Comparison of ENCODE assay signal across 11 cellular contexts in genomic region chr4:68656445-68656973, GRCh38. TPM values are rescaled to one million over a fixed set of nuclear protein-coding genes. Genes with fewer than 3 reads are reported as not detected.
DNase-seq lines count a peak whose midpoint lies in the region; ATAC-seq and FAIRE-seq lines count a peak whose summit lies in the region.
"Not testable (repeated sequence)": the region's sequence is repeated elsewhere in the genome, so short reads cannot be mapped to it uniquely, and the experiment has no call there.
"Had no signal": no experiment of that assay in that cellular context is flagged by ENCODE, and none has a peak within 500 bp of the region (broad histone marks: within the 10 kb centered on the region; RNA-seq: fewer than 3 reads in every experiment).

No MANE protein-coding gene starts in this region.

- H3K9me3 ChIP-seq in HUES6 (ENCODE audit: control insufficient read depth, insufficient read depth, low read depth, low read length): not testable (repeated sequence)

- ATAC-seq in GM18909 (IDR thresholded peaks at IDR 0.05; ENCODE audit: poor library complexity, unreplicated experiment): peak; percentile 58
- peak; percentile 50 for ATAC-seq in GM21447 (IDR thresholded peaks at IDR 0.05; ENCODE audit: unreplicated experiment)
- ATAC-seq in HG02798 (IDR thresholded peaks at IDR 0.05; ENCODE audit: poor library complexity, unreplicated experiment): peak; percentile 61
- peak; percentile 45 for ATAC-seq in HG03139 (IDR thresholded peaks at IDR 0.05; ENCODE audit: unreplicated experiment)

- H2BK5ac ChIP-seq in mesendoderm (ENCODE audit: low read length): not testable (repeated sequence)

- H3K18ac ChIP-seq in mesendoderm (ENCODE audit: low read length): not testable (repeated sequence)

- DNase-seq in COLO668 (lab: John Stamatoyannopoulos, UW; ENCODE audit: unreplicated experiment) (peak; percentile 8), mesendoderm (peak; percentile 5)

- not testable (repeated sequence) for H2BK120ac ChIP-seq in mesendoderm (ENCODE audit: low read depth, low read length)

- not testable (repeated sequence) for H4K8ac ChIP-seq in mesendoderm (ENCODE audit: low read depth, low read length)

- H3K36me3 ChIP-seq in HUES6 (ENCODE audit: control insufficient read depth, insufficient read depth, low read length); mesendoderm (ENCODE audit: control insufficient read depth, insufficient read depth, low read length): not testable (repeated sequence)

- not testable (repeated sequence) for H2AK5ac ChIP-seq in mesendoderm (ENCODE audit: low read length)

- H2BK15ac ChIP-seq in mesendoderm (replicated peaks; ENCODE audit: low read depth): not testable (repeated sequence)

- no CpG with 5 or more reads among the region's 2 CpGs for WGBS in mesendoderm (ENCODE audit: extremely low coverage, insufficient coverage, low lambda C conversion rate)

- not testable (repeated sequence) for H3K4me2 ChIP-seq in mesendoderm (ENCODE audit: low read length)

- not testable (repeated sequence) for H3K4me1 ChIP-seq in HUES6 (ENCODE audit: control insufficient read depth, insufficient read depth, low read length); mesendoderm (ENCODE audit: control insufficient read depth, low read depth, low read length)

- H3K23ac ChIP-seq in mesendoderm (ENCODE audit: low read length): not testable (repeated sequence)

- not testable (repeated sequence) for H3K4ac ChIP-seq in mesendoderm (ENCODE audit: low read depth, low read length)

- peak overlapping the region; percentile 47; the same call in 1 of the 2 replicates for H3K27ac ChIP-seq in HUES6 (ENCODE audit: low read depth, low read length)
- H3K27ac ChIP-seq in mesendoderm (ENCODE audit: low read depth, low read length): not testable (repeated sequence)

- peak; percentile 53 for FAIRE-seq in colon (lab: Jason Lieb, UNC)

- H3K79me1 ChIP-seq in mesendoderm (ENCODE audit: low read length): not testable (repeated sequence)

- H3K9ac ChIP-seq in HUES6 (ENCODE audit: low read length); mesendoderm (ENCODE audit: low read length): not testable (repeated sequence)

- H3K4me3 ChIP-seq in HUES6 (ENCODE audit: low read depth, low read length); mesendoderm (ENCODE audit: low read length): not testable (repeated sequence)

- not testable (repeated sequence) for H4K5ac ChIP-seq in mesendoderm (ENCODE audit: low read length)

- not testable (repeated sequence) for H3K56ac ChIP-seq in mesendoderm (ENCODE audit: low read length)

- H3K79me2 ChIP-seq in mesendoderm (ENCODE audit: control insufficient read depth, insufficient read depth, low read length): not testable (repeated sequence)

- not testable (repeated sequence) for H3K27me3 ChIP-seq in HUES6 (ENCODE audit: control insufficient read depth, insufficient read depth, low read length); mesendoderm (ENCODE audit: insufficient read depth, low read length, poor library complexity)

RNA-seq across cellular contexts. Expression of gene UGT2B15, which starts 13.9 kb away (rescaled TPM):
- polyA plus RNA-seq in mesendoderm (2013, experiment 1 of 2): 0.04 TPM
- polyA plus RNA-seq in mesendoderm (2013, experiment 2 of 2): 0.06 TPM
- polyA plus RNA-seq: adrenal gland, endothelial cell of umbilical vein, IMR-90 had no signal
